Comparison of ENCODE assay signal across 1 cellular context in the genomic region with DNA sequence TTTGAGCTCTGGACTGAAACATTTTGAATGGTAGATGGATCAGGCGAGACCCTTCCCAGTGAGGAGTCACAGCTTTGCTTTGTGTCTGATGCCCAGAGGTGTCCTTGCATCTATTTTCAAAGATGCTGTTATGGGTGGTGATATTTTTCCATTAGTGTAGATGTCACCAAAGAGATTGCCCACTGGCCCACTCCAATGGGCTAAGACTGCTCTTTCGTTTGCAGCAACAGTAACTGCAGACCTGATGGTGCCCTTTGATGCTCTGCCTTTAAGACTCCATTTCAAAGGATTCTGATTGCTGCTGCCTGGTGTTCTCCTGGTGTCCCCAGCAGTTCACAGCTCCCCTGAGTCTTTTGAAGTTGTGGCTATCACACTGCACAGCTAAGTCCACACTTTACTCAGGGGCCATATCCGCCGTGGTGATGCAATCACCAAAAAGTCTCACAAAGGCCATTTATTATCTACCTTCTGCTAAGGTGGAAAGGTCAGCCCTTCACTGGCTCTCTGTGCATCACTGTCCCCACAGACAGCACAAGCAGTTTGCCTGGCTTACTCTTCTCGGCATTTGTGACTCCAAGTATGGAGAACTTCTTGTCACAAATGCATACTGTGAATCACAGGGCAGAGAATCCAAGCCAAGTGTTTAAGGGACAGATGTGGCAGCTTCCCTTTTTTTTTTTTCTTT.
TF ChIP-seq lines count a peak whose summit lies in the region.

No MANE protein-coding gene starts in this region.

TF ChIP-seq in HepG2, 621 proteins besides CTCF, POLR2A, EP300 and RAD21 (continued from another document and continues in another):
- peak; percentile 95; the same call in 1 of the 2 replicates for TF ChIP-seq STAT6 (CRISPR knock-in tag; IDR thresholded peaks at IDR 0.05; ENCODE audit: borderline replicate concordance)
- TF ChIP-seq ZNF460 (CRISPR knock-in tag; IDR thresholded peaks at IDR 0.05; ENCODE audit: borderline replicate concordance) = no peak; the same call in 1 of the 2 replicates
- no peak for TF ChIP-seq JARID2 (CRISPR knock-in tag; IDR thresholded peaks at IDR 0.05; ENCODE audit: insufficient replicate concordance)
- TF ChIP-seq, protein P1, sequence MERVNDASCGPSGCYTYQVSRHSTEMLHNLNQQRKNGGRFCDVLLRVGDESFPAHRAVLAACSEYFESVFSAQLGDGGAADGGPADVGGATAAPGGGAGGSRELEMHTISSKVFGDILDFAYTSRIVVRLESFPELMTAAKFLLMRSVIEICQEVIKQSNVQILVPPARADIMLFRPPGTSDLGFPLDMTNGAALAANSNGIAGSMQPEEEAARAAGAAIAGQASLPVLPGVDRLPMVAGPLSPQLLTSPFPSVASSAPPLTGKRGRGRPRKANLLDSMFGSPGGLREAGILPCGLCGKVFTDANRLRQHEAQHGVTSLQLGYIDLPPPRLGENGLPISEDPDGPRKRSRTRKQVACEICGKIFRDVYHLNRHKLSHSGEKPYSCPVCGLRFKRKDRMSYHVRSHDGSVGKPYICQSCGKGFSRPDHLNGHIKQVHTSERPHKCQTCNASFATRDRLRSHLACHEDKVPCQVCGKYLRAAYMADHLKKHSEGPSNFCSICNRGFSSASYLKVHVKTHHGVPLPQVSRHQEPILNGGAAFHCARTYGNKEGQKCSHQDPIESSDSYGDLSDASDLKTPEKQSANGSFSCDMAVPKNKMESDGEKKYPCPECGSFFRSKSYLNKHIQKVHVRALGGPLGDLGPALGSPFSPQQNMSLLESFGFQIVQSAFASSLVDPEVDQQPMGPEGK (CRISPR knock-in tag; IDR thresholded peaks at IDR 0.05) = peak; percentile 92
- TF ChIP-seq IKZF4 (CRISPR knock-in tag; IDR thresholded peaks at IDR 0.05; ENCODE audit: borderline replicate concordance, low read depth, not compliant biosample characterization) = no peak
- TF ChIP-seq ATF7-NPFF (CRISPR knock-in tag; IDR thresholded peaks at IDR 0.05; ENCODE audit: low read depth) = peak; percentile 75; the same call in 1 of the 2 replicates
- peak; percentile 89 for TF ChIP-seq HHEX (CRISPR knock-in tag; IDR thresholded peaks at IDR 0.05)
- TF ChIP-seq FOXP4 (CRISPR knock-in tag; IDR thresholded peaks at IDR 0.05) = peak; percentile 99
- TF ChIP-seq TRIM24 (CRISPR knock-in tag; IDR thresholded peaks at IDR 0.05) = peak; percentile 97
- TF ChIP-seq, protein P2, sequence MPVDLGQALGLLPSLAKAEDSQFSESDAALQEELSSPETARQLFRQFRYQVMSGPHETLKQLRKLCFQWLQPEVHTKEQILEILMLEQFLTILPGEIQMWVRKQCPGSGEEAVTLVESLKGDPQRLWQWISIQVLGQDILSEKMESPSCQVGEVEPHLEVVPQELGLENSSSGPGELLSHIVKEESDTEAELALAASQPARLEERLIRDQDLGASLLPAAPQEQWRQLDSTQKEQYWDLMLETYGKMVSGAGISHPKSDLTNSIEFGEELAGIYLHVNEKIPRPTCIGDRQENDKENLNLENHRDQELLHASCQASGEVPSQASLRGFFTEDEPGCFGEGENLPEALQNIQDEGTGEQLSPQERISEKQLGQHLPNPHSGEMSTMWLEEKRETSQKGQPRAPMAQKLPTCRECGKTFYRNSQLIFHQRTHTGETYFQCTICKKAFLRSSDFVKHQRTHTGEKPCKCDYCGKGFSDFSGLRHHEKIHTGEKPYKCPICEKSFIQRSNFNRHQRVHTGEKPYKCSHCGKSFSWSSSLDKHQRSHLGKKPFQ (CRISPR knock-in tag; IDR thresholded peaks at IDR 0.05; ENCODE audit: insufficient replicate concordance) = peak; percentile 95
- TF ChIP-seq NR2F2 (IDR thresholded peaks at IDR 0.05; ENCODE audit: borderline replicate concordance, low read depth) = peak; percentile 99
- peak; percentile 97 for TF ChIP-seq HOXA3 (CRISPR knock-in tag; IDR thresholded peaks at IDR 0.05)
- peak; percentile 94; the same call in 1 of the 2 replicates for TF ChIP-seq BRCA1 (CRISPR knock-in tag; IDR thresholded peaks at IDR 0.05)
- TF ChIP-seq, protein P3, sequence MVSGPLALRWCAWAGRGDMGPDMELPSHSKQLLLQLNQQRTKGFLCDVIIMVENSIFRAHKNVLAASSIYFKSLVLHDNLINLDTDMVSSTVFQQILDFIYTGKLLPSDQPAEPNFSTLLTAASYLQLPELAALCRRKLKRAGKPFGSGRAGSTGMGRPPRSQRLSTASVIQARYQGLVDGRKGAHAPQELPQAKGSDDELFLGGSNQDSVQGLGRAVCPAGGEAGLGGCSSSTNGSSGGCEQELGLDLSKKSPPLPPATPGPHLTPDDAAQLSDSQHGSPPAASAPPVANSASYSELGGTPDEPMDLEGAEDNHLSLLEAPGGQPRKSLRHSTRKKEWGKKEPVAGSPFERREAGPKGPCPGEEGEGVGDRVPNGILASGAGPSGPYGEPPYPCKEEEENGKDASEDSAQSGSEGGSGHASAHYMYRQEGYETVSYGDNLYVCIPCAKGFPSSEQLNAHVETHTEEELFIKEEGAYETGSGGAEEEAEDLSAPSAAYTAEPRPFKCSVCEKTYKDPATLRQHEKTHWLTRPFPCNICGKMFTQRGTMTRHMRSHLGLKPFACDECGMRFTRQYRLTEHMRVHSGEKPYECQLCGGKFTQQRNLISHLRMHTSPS (CRISPR knock-in tag; IDR thresholded peaks at IDR 0.05; ENCODE audit: low read depth) = peak; percentile 77
- peak; percentile 93 for TF ChIP-seq ZNF276 (CRISPR knock-in tag; IDR thresholded peaks at IDR 0.05; ENCODE audit: low read depth)
- peak; percentile 95 for TF ChIP-seq FOXC1 (CRISPR knock-in tag; IDR thresholded peaks at IDR 0.05; ENCODE audit: borderline replicate concordance)
- TF ChIP-seq, protein P4, sequence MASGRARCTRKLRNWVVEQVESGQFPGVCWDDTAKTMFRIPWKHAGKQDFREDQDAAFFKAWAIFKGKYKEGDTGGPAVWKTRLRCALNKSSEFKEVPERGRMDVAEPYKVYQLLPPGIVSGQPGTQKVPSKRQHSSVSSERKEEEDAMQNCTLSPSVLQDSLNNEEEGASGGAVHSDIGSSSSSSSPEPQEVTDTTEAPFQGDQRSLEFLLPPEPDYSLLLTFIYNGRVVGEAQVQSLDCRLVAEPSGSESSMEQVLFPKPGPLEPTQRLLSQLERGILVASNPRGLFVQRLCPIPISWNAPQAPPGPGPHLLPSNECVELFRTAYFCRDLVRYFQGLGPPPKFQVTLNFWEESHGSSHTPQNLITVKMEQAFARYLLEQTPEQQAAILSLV (CRISPR knock-in tag; IDR thresholded peaks at IDR 0.05; ENCODE audit: borderline replicate concordance) = peak; percentile 68; the same call in 1 of the 2 replicates
- TF ChIP-seq CAMTA2 (CRISPR knock-in tag; IDR thresholded peaks at IDR 0.05; ENCODE audit: borderline replicate concordance) = no peak
- no peak for TF ChIP-seq MAZ (IDR thresholded peaks at IDR 0.05; ENCODE audit: borderline replicate concordance, low read depth, low read length)
- TF ChIP-seq MAZ (CRISPR knock-in tag; IDR thresholded peaks at IDR 0.05; ENCODE audit: low read depth) = peak; percentile 95
- no peak for TF ChIP-seq HNRNPK (IDR thresholded peaks at IDR 0.05; ENCODE audit: low read depth, low read length, poor library complexity, severe bottlenecking)
- TF ChIP-seq ZNF780A (CRISPR knock-in tag; IDR thresholded peaks at IDR 0.05) = 0 out of 2 replicates have a peak, but pooled peaks have one; percentile 37
- TF ChIP-seq ZNF530 (CRISPR knock-in tag; IDR thresholded peaks at IDR 0.05; ENCODE audit: low read depth) = no peak
- peak; percentile 69 for TF ChIP-seq STAG1 (CRISPR knock-in tag; IDR thresholded peaks at IDR 0.05)
- TF ChIP-seq ZNF652 (CRISPR knock-in tag; IDR thresholded peaks at IDR 0.05; ENCODE audit: borderline replicate concordance, low read depth) = peak; percentile 76; the same call in 1 of the 2 replicates
- no peak for TF ChIP-seq ZNF10 (CRISPR knock-in tag; IDR thresholded peaks at IDR 0.05; ENCODE audit: borderline replicate concordance, low read depth)
- peak; percentile 100 for TF ChIP-seq ZNF292 (CRISPR knock-in tag; IDR thresholded peaks at IDR 0.05; ENCODE audit: borderline replicate concordance, low read depth)
- peak; percentile 72; the same call in 1 of the 2 replicates for TF ChIP-seq HMGXB3 (CRISPR knock-in tag; IDR thresholded peaks at IDR 0.05; ENCODE audit: borderline replicate concordance)
- peak; percentile 42; the same call in 1 of the 2 replicates for TF ChIP-seq MAFF (IDR thresholded peaks at IDR 0.05; ENCODE audit: low read depth, low read length)
- TF ChIP-seq GRHL1 (CRISPR knock-in tag; conservative IDR thresholded peaks at IDR 0.05) = no peak
- 0 out of 2 replicates have a peak, but pooled peaks have one; percentile 76 for TF ChIP-seq ZNF251 (CRISPR knock-in tag; IDR thresholded peaks at IDR 0.05)
- TF ChIP-seq CENPX (CRISPR knock-in tag; IDR thresholded peaks at IDR 0.05) = no peak
- no peak for TF ChIP-seq PAWR (CRISPR knock-in tag; IDR thresholded peaks at IDR 0.05; ENCODE audit: borderline replicate concordance)
